ENCODE assay signal across 12 cellular contexts in the genomic region with DNA sequence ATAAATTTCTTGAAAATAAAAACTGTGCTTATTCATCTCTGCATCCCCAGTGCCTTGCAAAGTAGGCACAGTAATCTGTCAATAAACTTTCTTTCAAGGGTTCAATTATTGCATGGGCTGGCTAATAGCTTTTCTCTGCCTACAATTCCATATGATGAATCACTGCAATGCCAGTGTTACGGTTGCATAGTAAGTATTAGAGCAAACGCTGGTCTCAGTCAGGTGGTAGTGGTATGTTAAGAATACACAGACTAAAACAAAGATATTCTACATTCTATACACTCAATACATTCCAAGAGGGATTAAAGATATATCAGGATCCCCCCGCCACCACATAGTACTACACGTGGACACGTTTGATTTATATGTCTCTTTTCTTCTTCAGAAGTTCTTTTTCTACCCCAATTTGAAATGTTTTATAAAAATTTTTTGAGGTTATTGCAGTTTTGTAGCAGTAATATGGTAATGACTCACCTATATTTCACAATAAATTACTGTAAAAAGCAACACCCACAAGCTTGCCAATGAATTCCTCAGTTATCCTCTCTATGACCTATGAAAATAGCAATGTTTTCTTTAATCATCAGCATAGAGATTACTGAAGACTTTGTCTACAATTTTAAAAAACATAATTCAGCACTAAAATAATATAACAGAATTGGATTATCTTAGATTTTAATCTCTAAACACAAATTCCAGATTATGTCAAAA.
DNase-seq lines count a peak whose midpoint lies in the region; ATAC-seq and TF ChIP-seq lines count a peak whose summit lies in the region.
"Had no signal": no experiment of that assay in that cellular context is flagged by ENCODE, and none has a peak within 500 bp of the region (broad histone marks: within the 10 kb centered on the region; RNA-seq: fewer than 3 reads in every experiment).

No MANE protein-coding gene starts in this region.

- H3K4me3 Mint-ChIP-seq in Calu3 (ENCODE audit: low read depth, unreplicated experiment) (no peak overlapping the region), osteocyte (ENCODE audit: unreplicated experiment) (no peak overlapping the region)
- H3K4me3 Mint-ChIP-seq in stimulated activated memory B cell treated with anti-CD40 and anti-IgM and Interleukin-4, amounts not matched to agents 10 μg/mL and 1 μg/mL and 100 μg/mL, for 72 hours, result no peak overlapping the region
- H3K4me3 Mint-ChIP-seq: nephron had no signal

- no peak for ATAC-seq in activated CD4-positive, CD25-positive, alpha-beta regulatory T cell treated with anti-CD3 and anti-CD28 coated beads, Interleukin-2, amount 50 U/mL, for 24 hours
- no peak for ATAC-seq in GM21825 (IDR thresholded peaks at IDR 0.05; ENCODE audit: unreplicated experiment)
- ATAC-seq in stimulated activated memory B cell treated with anti-CD40 and anti-IgM and Interleukin-4, amounts not matched to agents 10 μg/mL and 1 μg/mL and 100 μg/mL, for 72 hours, result no peak

- no peak overlapping the region for H3K4me3 ChIP-seq in epithelial cell of esophagus (ENCODE audit: low read length)

- no peak for DNase-seq in Calu3
- DNase-seq in NCI-H226, result peak; percentile 89
- peak; percentile 87 for DNase-seq in epithelial cell of esophagus (ENCODE audit: low read depth)
- DNase-seq in osteocyte (ENCODE audit: extremely low spot score, unreplicated experiment), result no peak
- no peak for DNase-seq in NCI-H1417 (lab: John Stamatoyannopoulos, UW)
- DNase-seq: central memory CD4-positive, alpha-beta T cell; NCI-H82; T-helper 9 cell had no signal

- no TSS peak for BruUV-seq in Calu3 (replicated peaks; lab: Mats Ljungman, UMichigan)

- intact Hi-C loops in Calu3 (cut with micrococcal nuclease; ENCODE audit: unreplicated experiment), result no loop called here

- H3K27ac Mint-ChIP-seq in Calu3 (ENCODE audit: unreplicated experiment), result peak overlapping the region; percentile 89
- H3K27ac Mint-ChIP-seq in osteocyte (ENCODE audit: unreplicated experiment), result peak overlapping the region; percentile 86
- no peak overlapping the region for H3K27ac Mint-ChIP-seq in stimulated activated memory B cell treated with anti-CD40 and anti-IgM and Interleukin-4, amounts not matched to agents 10 μg/mL and 1 μg/mL and 100 μg/mL, for 72 hours
- H3K27ac Mint-ChIP-seq: nephron had no signal

- CTCF ChIA-PET in Calu3 (lab: Charles Lee), result interaction anchor here (1.1 to 1.6 kb wide), 3 partner anchors 20 to 44 kb away, joined by 3 to 5 read pairs (median 4); no protein-coding TSS in a partner anchor

- H3K36me3 Mint-ChIP-seq in Calu3 (ENCODE audit: insufficient read depth, unreplicated experiment), result peaks cover 20% of the 10 kb centered on the region
- no peaks in the 10 kb centered on the region for H3K36me3 Mint-ChIP-seq in osteocyte (ENCODE audit: unreplicated experiment)
- no peaks in the 10 kb centered on the region for H3K36me3 Mint-ChIP-seq in stimulated activated memory B cell treated with anti-CD40 and anti-IgM and Interleukin-4, amounts not matched to agents 10 μg/mL and 1 μg/mL and 100 μg/mL, for 72 hours

- TF ChIP-seq CTCF in Calu3 (IDR thresholded peaks at IDR 0.05; ENCODE audit: unreplicated experiment), result no peak
- no peak for TF ChIP-seq CTCF in epithelial cell of esophagus (IDR thresholded peaks at IDR 0.05; ENCODE audit: insufficient read depth, low read depth, low read length, missing control alignments)
- no peak for TF ChIP-seq CTCF in osteocyte (IDR thresholded peaks at IDR 0.05)

- H3K4me1 Mint-ChIP-seq in Calu3 (ENCODE audit: low read depth, unreplicated experiment) (peaks cover 17% of the 10 kb centered on the region), osteocyte (ENCODE audit: unreplicated experiment) (peaks cover 54% of the 10 kb centered on the region)
- H3K4me1 Mint-ChIP-seq in stimulated activated memory B cell treated with anti-CD40 and anti-IgM and Interleukin-4, amounts not matched to agents 10 μg/mL and 1 μg/mL and 100 μg/mL, for 72 hours, result peaks cover 44% of the 10 kb centered on the region

- H3K27me3 Mint-ChIP-seq in Calu3 (ENCODE audit: unreplicated experiment), result no peaks in the 10 kb centered on the region
- H3K27me3 Mint-ChIP-seq in osteocyte (ENCODE audit: unreplicated experiment), result no peaks in the 10 kb centered on the region
- no peaks in the 10 kb centered on the region for H3K27me3 Mint-ChIP-seq in stimulated activated memory B cell treated with anti-CD40 and anti-IgM and Interleukin-4, amounts not matched to agents 10 μg/mL and 1 μg/mL and 100 μg/mL, for 72 hours

- H3K9me3 Mint-ChIP-seq in Calu3 (ENCODE audit: low read depth, unreplicated experiment) (no peaks in the 10 kb centered on the region), osteocyte (ENCODE audit: unreplicated experiment) (no peaks in the 10 kb centered on the region)
- no peaks in the 10 kb centered on the region for H3K9me3 Mint-ChIP-seq in stimulated activated memory B cell treated with anti-CD40 and anti-IgM and Interleukin-4, amounts not matched to agents 10 μg/mL and 1 μg/mL and 100 μg/mL, for 72 hours
- H3K9me3 Mint-ChIP-seq: nephron had no signal

Comparison
In these comparisons a context has a peak if more than half of its experiments do, and no peak if none do; other contexts are left out.
1. DNase-seq: peak in NCI-H226 (single experiment) and epithelial cell of esophagus (single experiment); none in Calu3 (single experiment), osteocyte (single experiment) and NCI-H1417 (0 of 3).